Comparison of ENCODE assay signal across 17 cellular contexts in genomic region chr12:47303207-47303606, GRCh38.
DNase-seq lines count a peak whose midpoint lies in the region; ATAC-seq and TF ChIP-seq lines count a peak whose summit lies in the region.
"Had no signal": no experiment of that assay in that cellular context is flagged by ENCODE, and none has a peak within 500 bp of the region (broad histone marks: within the 10 kb centered on the region; RNA-seq: fewer than 3 reads in every experiment).

No MANE protein-coding gene starts in this region.

- H3K4me3 Mint-ChIP-seq in stimulated activated naive CD8-positive, alpha-beta T cell treated with anti-CD3 and anti-CD28 coated beads, Interleukin-15, amount 100 ng/mL, for 72 hours: peak overlapping the region; percentile 36 to 74
- no peak overlapping the region for H3K4me3 Mint-ChIP-seq in T-helper 2 cell treated with Interferon-gamma antibody and Interleukin-4, amounts not matched to agents 5 μg/mL and 100 μg/mL, for 36 hours
- H3K4me3 Mint-ChIP-seq in WTC11: no peak overlapping the region
- H3K4me3 Mint-ChIP-seq: mesothelial cell of epicardium had no signal

- peak overlapping the region; percentile 88 to 96 for H3K27ac Mint-ChIP-seq in stimulated activated naive CD8-positive, alpha-beta T cell treated with anti-CD3 and anti-CD28 coated beads, Interleukin-15, amount 100 ng/mL, for 72 hours
- H3K27ac Mint-ChIP-seq in T-helper 2 cell treated with Interferon-gamma antibody and Interleukin-4, amounts not matched to agents 5 μg/mL and 100 μg/mL, for 36 hours: no peak overlapping the region
- H3K27ac Mint-ChIP-seq in WTC11: no peak overlapping the region
- H3K27ac Mint-ChIP-seq: mesothelial cell of epicardium had no signal

- peaks cover 14 to 39% of the 10 kb centered on the region in 2 donors for H3K9me3 Mint-ChIP-seq in stimulated activated naive CD8-positive, alpha-beta T cell treated with anti-CD3 and anti-CD28 coated beads, Interleukin-15, amount 100 ng/mL, for 72 hours
- peaks cover 17% of the 10 kb centered on the region for H3K9me3 Mint-ChIP-seq in T-helper 2 cell treated with Interferon-gamma antibody and Interleukin-4, amounts not matched to agents 5 μg/mL and 100 μg/mL, for 36 hours
- peaks cover 8% of the 10 kb centered on the region; the same call in 1 of the 2 replicates for H3K9me3 Mint-ChIP-seq in WTC11

- H3F3A ChIP-seq in SU-DHL-6 (ENCODE audit: insufficient read depth): peaks cover 8% of the 10 kb centered on the region; the same call in 1 of the 2 replicates

- no peak overlapping the region for H3K27ac ChIP-seq in right cardiac atrium (ENCODE audit: low read length)
- H3K27ac ChIP-seq in left ventricle myocardium inferior (replicated peaks): no peak overlapping the region
- H3K27ac ChIP-seq in SU-DHL-6 (ENCODE audit: low read depth, low read length): peak overlapping the region; percentile 80
- H3K27ac ChIP-seq in fibroblast of lung (ENCODE audit: insufficient read depth, low read length): no peak overlapping the region
- H3K27ac ChIP-seq: gastrocnemius medialis had no signal

- no peaks in the 10 kb centered on the region for H3K4me1 ChIP-seq in right cardiac atrium (ENCODE audit: control insufficient read depth, insufficient read depth, low read length)
- H3K4me1 ChIP-seq in left ventricle myocardium inferior: no peaks in the 10 kb centered on the region
- H3K4me1 ChIP-seq in fibroblast of lung (ENCODE audit: control insufficient read depth, extremely low read depth, insufficient read depth, low read length): no peaks in the 10 kb centered on the region
- H3K4me1 ChIP-seq: gastrocnemius medialis had no signal

- intact Hi-C loops in right cardiac atrium (cut with DNase I): loop anchor here in 2 of 4 donors (10.0 kb wide), 1 partner anchor 268 kb away; no protein-coding TSS in a partner anchor
- intact Hi-C loops in left ventricle myocardium inferior (cut with micrococcal nuclease): loop anchor here (10.0 kb wide), 1 partner anchor 268 kb away; no protein-coding TSS in a partner anchor

- H3K36me3 ChIP-seq in left ventricle myocardium inferior (no peaks in the 10 kb centered on the region), SU-DHL-6 (ENCODE audit: low read length) (no peaks in the 10 kb centered on the region), fibroblast of lung (ENCODE audit: control insufficient read depth, insufficient read depth, low read length) (no peaks in the 10 kb centered on the region)
- H3K36me3 ChIP-seq: gastrocnemius medialis had no signal

- DNase-seq in right cardiac atrium: no peak
- no peak for DNase-seq in left ventricle myocardium inferior
- DNase-seq in fibroblast of lung (ENCODE audit: low read depth in 2 of 2): peak; percentile 14 to 83
- no peak for DNase-seq in stimulated activated naive CD8-positive, alpha-beta T cell treated with anti-CD3 and anti-CD28 coated beads, Interleukin-15, amount 100 ng/mL, for 72 hours
- no peak for DNase-seq in T-helper 2 cell treated with Interferon-gamma antibody and Interleukin-4, amounts not matched to agents 5 μg/mL and 100 μg/mL, for 36 hours (ENCODE audit: low spot score)
- no peak for DNase-seq in WTC11 (ENCODE audit: low spot score)
- DNase-seq: activated CD4-positive, alpha-beta T cell treated with anti-CD3 and anti-CD28 coated beads for 1 hour; DND-41; gastrocnemius medialis; Kasumi-1; NCI-H1417 treated with DMSO at 0.1 percent for 48 hours; NCI-H524; T-helper 2 cell had no signal

- POLR2A ChIA-PET in WTC11 (lab: Charles Lee): no interaction called here

- H3K9me3 ChIP-seq in right cardiac atrium (ENCODE audit: control insufficient read depth, low read length) (peaks cover 2% of the 10 kb centered on the region), left ventricle myocardium inferior (replicated peaks) (no peaks in the 10 kb centered on the region), SU-DHL-6 (ENCODE audit: insufficient read depth, low read length) (no peaks in the 10 kb centered on the region), fibroblast of lung (ENCODE audit: control insufficient read depth, insufficient read depth, low read depth, low read length) (no peaks in the 10 kb centered on the region)
- H3K9me3 ChIP-seq: gastrocnemius medialis had no signal

- H3K36me3 Mint-ChIP-seq in T-helper 2 cell treated with Interferon-gamma antibody and Interleukin-4, amounts not matched to agents 5 μg/mL and 100 μg/mL, for 36 hours (ENCODE audit: low read depth): peaks cover 20% of the 10 kb centered on the region
- H3K36me3 Mint-ChIP-seq in WTC11: no peaks in the 10 kb centered on the region

- peak overlapping the region; percentile 34 for H3K9ac ChIP-seq in SU-DHL-6 (ENCODE audit: low read length)
- no peak overlapping the region for H3K9ac ChIP-seq in fibroblast of lung (ENCODE audit: insufficient read depth, low read length)

- WGBS in right cardiac atrium: 50% methylated on average over 7 of the region's 7 CpGs

- TF ChIP-seq CTCF in left ventricle myocardium inferior (IDR thresholded peaks at IDR 0.05; ENCODE audit: borderline replicate concordance) (no peak), SU-DHL-6 (IDR thresholded peaks at IDR 0.05; ENCODE audit: insufficient read depth, low read length, poor library complexity, severe bottlenecking) (no peak), fibroblast of lung (conservative IDR thresholded peaks at IDR 0.05 in 1 of 2, IDR thresholded peaks at IDR 0.05 in 1 of 2; ENCODE audit: low read depth in 1 of 2, low read length in 2 of 2) (no peak), WTC11 (IDR thresholded peaks at IDR 0.05) (no peak)

- peak; percentile 29 to 86 for ATAC-seq in right cardiac atrium
- no peak for ATAC-seq in stimulated activated naive CD8-positive, alpha-beta T cell treated with anti-CD3 and anti-CD28 coated beads, Interleukin-15, amount 100 ng/mL, for 72 hours
- ATAC-seq in GM19397 (IDR thresholded peaks at IDR 0.05; ENCODE audit: unreplicated experiment): no peak
- ATAC-seq in WTC11: no peak
- ATAC-seq: gastrocnemius medialis, HCT116 had no signal

- H2AFZ ChIP-seq in SU-DHL-6 (ENCODE audit: low read depth, low read length, severe bottlenecking): peak overlapping the region; percentile 15
- no peak overlapping the region for H2AFZ ChIP-seq in fibroblast of lung (ENCODE audit: low read length)

- H3K79me2 ChIP-seq in SU-DHL-6 (ENCODE audit: insufficient read depth, low read length) (no peaks in the 10 kb centered on the region), fibroblast of lung (ENCODE audit: control insufficient read depth, insufficient read depth, low read length) (no peaks in the 10 kb centered on the region)

- H3K4me3 ChIP-seq in right cardiac atrium (ENCODE audit: low read length): no peak overlapping the region
- H3K4me3 ChIP-seq in left ventricle myocardium inferior: no peak overlapping the region
- H3K4me3 ChIP-seq in SU-DHL-6 (ENCODE audit: insufficient read depth, low read length, poor library complexity, severe bottlenecking): no peak overlapping the region
- no peak overlapping the region for H3K4me3 ChIP-seq in fibroblast of lung (replicated peaks in 1 of 4; ENCODE audit: control extremely low read depth in 1 of 4, insufficient read depth in 1 of 4, low read depth in 3 of 4, low read length in 4 of 4)
- H3K4me3 ChIP-seq: gastrocnemius medialis had no signal

- H3K27me3 Mint-ChIP-seq in stimulated activated naive CD8-positive, alpha-beta T cell treated with anti-CD3 and anti-CD28 coated beads, Interleukin-15, amount 100 ng/mL, for 72 hours: no peaks in the 10 kb centered on the region
- H3K27me3 Mint-ChIP-seq in T-helper 2 cell treated with Interferon-gamma antibody and Interleukin-4, amounts not matched to agents 5 μg/mL and 100 μg/mL, for 36 hours (ENCODE audit: low read depth): no peaks in the 10 kb centered on the region
- peaks cover 3% of the 10 kb centered on the region for H3K27me3 Mint-ChIP-seq in WTC11 (ENCODE audit: low read depth)

- H3K4me2 ChIP-seq in SU-DHL-6 (ENCODE audit: low read depth, low read length, poor library complexity, severe bottlenecking): peak overlapping the region; percentile 35
- no peak overlapping the region for H3K4me2 ChIP-seq in fibroblast of lung (ENCODE audit: extremely low read depth, insufficient read depth, low read length)

- no peaks in the 10 kb centered on the region for H3K9me2 ChIP-seq in SU-DHL-6 (replicated peaks; ENCODE audit: insufficient read depth, low read length)

- CTCF ChIA-PET in WTC11 (lab: Charles Lee): no interaction called here

- H3K27me3 ChIP-seq in right cardiac atrium (ENCODE audit: control insufficient read depth, insufficient read depth): no peaks in the 10 kb centered on the region
- peaks cover 11% of the 10 kb centered on the region for H3K27me3 ChIP-seq in left ventricle myocardium inferior (ENCODE audit: low read depth)
- H3K27me3 ChIP-seq in SU-DHL-6 (ENCODE audit: low read length): no peaks in the 10 kb centered on the region
- no peaks in the 10 kb centered on the region for H3K27me3 ChIP-seq in fibroblast of lung (ENCODE audit: control insufficient read depth, insufficient read depth, low read length)
- H3K27me3 ChIP-seq: gastrocnemius medialis had no signal

- peaks cover 71% of the 10 kb centered on the region for H3K4me1 Mint-ChIP-seq in stimulated activated naive CD8-positive, alpha-beta T cell treated with anti-CD3 and anti-CD28 coated beads, Interleukin-15, amount 100 ng/mL, for 72 hours
- peaks cover 52% of the 10 kb centered on the region for H3K4me1 Mint-ChIP-seq in T-helper 2 cell treated with Interferon-gamma antibody and Interleukin-4, amounts not matched to agents 5 μg/mL and 100 μg/mL, for 36 hours (ENCODE audit: low read depth)
- H3K4me1 Mint-ChIP-seq in WTC11: peaks cover 17% of the 10 kb centered on the region

- H4K20me1 ChIP-seq in SU-DHL-6 (ENCODE audit: low read depth, low read length) (no peaks in the 10 kb centered on the region), fibroblast of lung (ENCODE audit: control insufficient read depth, extremely low read depth, insufficient read depth, low read length) (no peaks in the 10 kb centered on the region)

TF ChIP-seq in WTC11, 78 proteins besides CTCF, POLR2A, EP300 and RAD21 (continues in another document):
- no peak for TF ChIP-seq CBFB (CRISPR knock-in tag; IDR thresholded peaks at IDR 0.05; ENCODE audit: low read depth)
- TF ChIP-seq, protein P1, sequence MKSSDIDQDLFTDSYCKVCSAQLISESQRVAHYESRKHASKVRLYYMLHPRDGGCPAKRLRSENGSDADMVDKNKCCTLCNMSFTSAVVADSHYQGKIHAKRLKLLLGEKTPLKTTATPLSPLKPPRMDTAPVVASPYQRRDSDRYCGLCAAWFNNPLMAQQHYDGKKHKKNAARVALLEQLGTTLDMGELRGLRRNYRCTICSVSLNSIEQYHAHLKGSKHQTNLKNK (CRISPR knock-in tag; IDR thresholded peaks at IDR 0.05): no peak

Comparison
In these comparisons a context has a peak if more than half of its experiments do, and no peak if none do; other contexts are left out.
1. ATAC-seq: peak in right cardiac atrium (2 of 2); none in stimulated activated naive CD8-positive, alpha-beta T cell treated with anti-CD3 and anti-CD28 coated beads, Interleukin-15, amount 100 ng/mL, for 72 hours (single experiment), GM19397 (single experiment) and WTC11 (single experiment).
2. DNase-seq: peak in fibroblast of lung (2 of 2); none in right cardiac atrium (0 of 3), left ventricle myocardium inferior (single experiment), stimulated activated naive CD8-positive, alpha-beta T cell treated with anti-CD3 and anti-CD28 coated beads, Interleukin-15, amount 100 ng/mL, for 72 hours (0 of 2), T-helper 2 cell treated with Interferon-gamma antibody and Interleukin-4, amounts not matched to agents 5 μg/mL and 100 μg/mL, for 36 hours (single experiment) and WTC11 (single experiment).
3. H3K27ac Mint-ChIP-seq: peak in stimulated activated naive CD8-positive, alpha-beta T cell treated with anti-CD3 and anti-CD28 coated beads, Interleukin-15, amount 100 ng/mL, for 72 hours (2 of 2); none in T-helper 2 cell treated with Interferon-gamma antibody and Interleukin-4, amounts not matched to agents 5 μg/mL and 100 μg/mL, for 36 hours (single experiment) and WTC11 (single experiment).
4. H3K4me3 Mint-ChIP-seq: peak in stimulated activated naive CD8-positive, alpha-beta T cell treated with anti-CD3 and anti-CD28 coated beads, Interleukin-15, amount 100 ng/mL, for 72 hours (2 of 2); none in T-helper 2 cell treated with Interferon-gamma antibody and Interleukin-4, amounts not matched to agents 5 μg/mL and 100 μg/mL, for 36 hours (single experiment) and WTC11 (single experiment).